8 cellular contexts compared by ENCODE assay signal in genomic region chr15:41558400-41559238, GRCh38. TPM values are rescaled to one million over a fixed set of nuclear protein-coding genes. Genes with fewer than 3 reads are reported as not detected.
DNase-seq lines count a peak whose midpoint lies in the region; ATAC-seq, FAIRE-seq and TF ChIP-seq lines count a peak whose summit lies in the region.

Gene TYRO3, plus strand, starts transcription at chr15:41559212. Its CDS starts 46 bp downstream, at chr15:41559258.

- no peak for FAIRE-seq in H54 (lab: Jason Lieb, UNC)
- FAIRE-seq in pancreas (lab: Jason Lieb, UNC), result no peak

- no peaks in the 10 kb centered on the region for H3K9me3 Mint-ChIP-seq in activated naive CD8-positive, alpha-beta T cell (ENCODE audit: low read depth)

- 0 out of 2 replicates have a peak, but pooled peaks have one; percentile 25 for TF ChIP-seq POLR2A in H54 (IDR thresholded peaks at IDR 0.05; ENCODE audit: low read depth, low read length)

- peak within 1 kb of the TSS; percentile 30 to 45 for H3K27ac ChIP-seq in SK-N-SH (ENCODE audit: low read depth in 2 of 2, low read length in 1 of 2)
- H3K27ac ChIP-seq in cardiac muscle cell, result no peak within 1 kb of the TSS
- H3K27ac ChIP-seq in pancreas, result no peak within 1 kb of the TSS
- peak within 1 kb of the TSS in 1 of 2 donors; percentile 32 for H3K27ac ChIP-seq in thoracic aorta

- peaks cover 15% of the 10 kb centered on the region for H3K4me1 Mint-ChIP-seq in activated naive CD8-positive, alpha-beta T cell (ENCODE audit: low read depth)

- TF ChIP-seq RAD21 in SK-N-SH (IDR thresholded peaks at IDR 0.05; ENCODE audit: low read length), result no peak

- no peaks in the 10 kb centered on the region for H3K36me3 Mint-ChIP-seq in activated naive CD8-positive, alpha-beta T cell

- H3K36me3 ChIP-seq in SK-N-SH (replicated peaks in 1 of 2; ENCODE audit: control insufficient read depth in 1 of 2, insufficient read depth in 2 of 2, low read length in 1 of 2) (no peaks in the 10 kb centered on the region), cardiac muscle cell (no peaks in the 10 kb centered on the region), pancreas (no peaks in the 10 kb centered on the region), thoracic aorta (no peaks in the 10 kb centered on the region)

- H3K4me3 ChIP-seq in AG10803 (ENCODE audit: low read length) (peak within 1 kb of the TSS; percentile 64), SK-N-SH (ENCODE audit: low read depth in 2 of 2, low read length in 1 of 2) (peak within 1 kb of the TSS; percentile 58 to 76), cardiac muscle cell (peak within 1 kb of the TSS; percentile 90), pancreas (peak within 1 kb of the TSS; percentile 31 to 64 (median 61)), thoracic aorta (peak within 1 kb of the TSS; percentile 83)

- intact Hi-C loops in pancreas (cut with DNase I), result no loop called here

- H3K4me2 ChIP-seq in SK-N-SH, result peak within 1 kb of the TSS; percentile 97

- CTCF ChIA-PET in SK-N-SH (lab: Yijun Ruan, JAX), result interaction anchor here (0.6 to 2.6 kb wide), 47 partner anchors 10 to 414 kb away, joined by 3 to 20 read pairs (median 4); partner anchors contain the start of genes MGA and RPAP1

- no peaks in the 10 kb centered on the region for H4K20me1 ChIP-seq in SK-N-SH (ENCODE audit: insufficient read depth)

- TF ChIP-seq CTCF in AG10803 (conservative IDR thresholded peaks at IDR 0.05; ENCODE audit: low read length), result no peak
- no peak for TF ChIP-seq CTCF in SK-N-SH (IDR thresholded peaks at IDR 0.05)
- TF ChIP-seq CTCF in cardiac muscle cell (IDR thresholded peaks at IDR 0.05; ENCODE audit: low read depth, low read length), result no peak
- no peak for TF ChIP-seq CTCF in pancreas (IDR thresholded peaks at IDR 0.05)
- no peak for TF ChIP-seq CTCF in thoracic aorta (IDR thresholded peaks at IDR 0.05)

- H3F3A ChIP-seq in SK-N-SH (replicated peaks; ENCODE audit: insufficient read depth), result peaks cover 23% of the 10 kb centered on the region

- peak within 1 kb of the TSS; percentile 89; the same call in 1 of the 2 replicates for H2AFZ ChIP-seq in SK-N-SH (ENCODE audit: low read depth)

- no peaks in the 10 kb centered on the region for H3K79me2 ChIP-seq in SK-N-SH (ENCODE audit: insufficient read depth)

- ATAC-seq in pancreas, result peak; percentile 61 to 84 (median 75)
- peak; percentile 17 for ATAC-seq in thoracic aorta (ENCODE audit: insufficient number of reproducible peaks, low FRiP score, low read depth)
- ATAC-seq in GM19395 (IDR thresholded peaks at IDR 0.05; ENCODE audit: unreplicated experiment), result no peak

- H3K4me1 ChIP-seq in SK-N-SH (ENCODE audit: control insufficient read depth in 1 of 2, insufficient read depth in 2 of 2, low read depth in 1 of 2, low read length in 1 of 2) (peaks cover 4 to 22% of the 10 kb centered on the region in 2 experiments; a peak in 3 of 4 replicates), cardiac muscle cell (ENCODE audit: low read depth) (peaks cover 2% of the 10 kb centered on the region), pancreas (peaks cover 0 to 10% (median 0%) of the 10 kb centered on the region in 3 donors), thoracic aorta (ENCODE audit: control insufficient read depth in 1 of 2, low read depth in 2 of 2) (peaks cover 4 to 26% of the 10 kb centered on the region in 2 donors)

- peak; percentile 27 for DNase-seq in AG10803 (ENCODE audit: low read depth)
- DNase-seq in H54 (ENCODE audit: insufficient read length, low spot score), result peak; percentile 73
- DNase-seq in SK-N-SH, result peak; percentile 93
- peak; percentile 58 to 76 for DNase-seq in cardiac muscle cell (ENCODE audit: low read depth in 1 of 2, low spot score in 1 of 2)
- DNase-seq in pancreas, result peak; percentile 59 to 86 (median 72)
- no peak for DNase-seq in thoracic aorta (ENCODE audit: low spot score)

- peaks cover 3% of the 10 kb centered on the region for H3K27me3 Mint-ChIP-seq in activated naive CD8-positive, alpha-beta T cell

- 6% methylated on average over 9 of the region's 81 CpGs for WGBS in SK-N-SH (ENCODE audit: low lambda C conversion rate)
- WGBS in pancreas, 2 donors, result 1% methylated on average over 33 to 81 of the region's 81 CpGs

- no peaks in the 10 kb centered on the region for H3K27me3 ChIP-seq in SK-N-SH (ENCODE audit: insufficient read depth)
- H3K27me3 ChIP-seq in cardiac muscle cell, result no peaks in the 10 kb centered on the region
- no peaks in the 10 kb centered on the region for H3K27me3 ChIP-seq in pancreas
- H3K27me3 ChIP-seq in thoracic aorta (replicated peaks; ENCODE audit: insufficient read depth), result no peaks in the 10 kb centered on the region

- H3K9me3 ChIP-seq in SK-N-SH (no peaks in the 10 kb centered on the region), cardiac muscle cell (ENCODE audit: low read depth) (no peaks in the 10 kb centered on the region), pancreas (no peaks in the 10 kb centered on the region), thoracic aorta (no peaks in the 10 kb centered on the region)

- POLR2A ChIA-PET in SK-N-SH (lab: Yijun Ruan, JAX), result interaction anchor here (0.5 to 2.2 kb wide), 4 partner anchors 14 to 269 kb away, joined by 3 to 16 read pairs (median 3); partner anchors contain the start of genes MAPKBP1 and RPAP1

- TF ChIP-seq EP300 in SK-N-SH (IDR thresholded peaks at IDR 0.05; ENCODE audit: borderline replicate concordance in 1 of 2, low read depth in 1 of 2, low read length in 1 of 2), result no peak

- H3K9ac ChIP-seq in SK-N-SH, result peak within 1 kb of the TSS; percentile 63

- H3K4me3 Mint-ChIP-seq in activated naive CD8-positive, alpha-beta T cell, result peak within 1 kb of the TSS; percentile 88

- peak within 1 kb of the TSS; percentile 75 for H3K27ac Mint-ChIP-seq in activated naive CD8-positive, alpha-beta T cell

- H3K9me2 ChIP-seq in SK-N-SH, result no peaks in the 10 kb centered on the region

TF ChIP-seq in SK-N-SH, 30 proteins besides CTCF, POLR2A, EP300 and RAD21:
- TF ChIP-seq GATA2 (CRISPR knock-in tag; IDR thresholded peaks at IDR 0.05), result peak; percentile 2; the same call in 1 of the 2 replicates
- peak; percentile 25; the same call in 1 of the 2 replicates for TF ChIP-seq MXI1 (IDR thresholded peaks at IDR 0.05; ENCODE audit: low read depth, low read length)
- no peak for TF ChIP-seq YY1 (IDR thresholded peaks at IDR 0.05; ENCODE audit: low read depth)

RNA-seq across cellular contexts. Expression of gene TYRO3, which starts in this region (rescaled TPM):
- polyA plus RNA-seq in SK-N-SH (2012; rRNA removed) (8.7 and 10.3 TPM in 2 replicates), cardiac muscle cell (22.7 and 26.3 TPM in 2 replicates), pancreas (1 to 10 TPM; 7.3 to 8.1 TPM)
- 4.9 and 8.9 TPM in 2 replicates for polyA plus RNA-seq in SK-N-SH (2012; cell fraction: cytosol; rRNA removed)
- 9.2 and 10.5 TPM in 2 replicates for polyA plus RNA-seq in SK-N-SH (2012; cell fraction: nucleus; rRNA removed)
- total RNA-seq in cardiac muscle cell (13.2 and 17.2 TPM in 2 replicates), pancreas (10 to 100 TPM in 4 of 6 donors, 1 to 10 TPM in 2; 8.5 to 14.4 (median 11.1) TPM), thoracic aorta (1 to 10 TPM; 5.4 to 8.8 TPM)

Comparison
In these comparisons a context has a peak if more than half of its experiments do, and no peak if none do; other contexts are left out.
1. H3K27ac ChIP-seq: peak in SK-N-SH (2 of 2); none in cardiac muscle cell (single experiment) and pancreas (0 of 4).
2. Peak in every context shown above with its lines, with median percentiles within 50 percentile points of each other: H3K4me3 ChIP-seq.